In the genomic region with DNA sequence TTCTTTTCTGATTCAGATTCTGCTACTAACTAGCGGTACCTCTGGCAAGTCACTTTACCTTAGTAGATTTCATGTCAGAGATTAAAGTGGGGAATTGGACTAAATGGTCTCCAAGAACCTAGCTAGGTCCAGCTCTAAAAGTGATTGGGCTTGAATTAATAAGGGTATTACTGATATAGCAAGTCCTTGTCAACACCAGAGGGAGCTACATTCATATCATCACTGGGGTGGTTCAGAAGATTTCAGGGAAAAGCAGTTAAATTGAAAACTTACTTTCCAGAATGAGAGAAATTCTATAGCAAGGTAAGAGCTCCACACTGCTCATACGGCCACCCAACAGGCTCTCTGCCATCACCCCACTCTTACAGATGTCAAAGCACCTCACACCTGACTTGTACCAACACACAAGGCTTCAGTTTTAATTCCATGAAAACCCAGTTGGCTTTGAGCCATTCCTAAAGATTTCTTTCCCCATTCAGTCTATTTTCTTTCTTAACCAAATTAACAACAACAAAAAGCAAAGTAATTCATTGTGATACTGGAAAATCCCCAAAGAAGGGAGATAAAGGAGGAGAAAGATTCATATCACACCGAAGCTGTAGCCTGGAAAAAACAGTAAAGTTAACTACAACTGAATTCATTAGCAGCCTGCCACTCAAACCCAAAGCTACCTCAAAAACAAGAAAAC, we compare ENCODE assay signal across 9 cellular contexts. TPM values are rescaled to one million over a fixed set of nuclear protein-coding genes. Genes with fewer than 3 reads are reported as not detected.
DNase-seq lines count a peak whose midpoint lies in the region; ATAC-seq and TF ChIP-seq lines count a peak whose summit lies in the region.
"Had no signal": no experiment of that assay in that cellular context is flagged by ENCODE, and none has a peak within 500 bp of the region (broad histone marks: within the 10 kb centered on the region; RNA-seq: fewer than 3 reads in every experiment).

No MANE protein-coding gene starts in this region.

- H3K4me1 ChIP-seq in HAP-1 = peaks cover 49% of the 10 kb centered on the region

- DNase-seq in BJ (ENCODE audit: low read depth) (no peak), HAP-1 (ENCODE audit: low spot score in 2 of 2) (peak; percentile 54 to 92), immature natural killer cell (peak in 2 of 3 donors; percentile 19 to 26), mesothelial cell of epicardium (ENCODE audit: low spot score in 2 of 2, unreplicated experiment in 2 of 2) (no peak)
- no peak for DNase-seq in stimulated activated CD4-positive, alpha-beta T cell treated with anti-CD3 and anti-CD28 coated beads, Interleukin-4, amount 100 ng/mL, for 24 hours
- DNase-seq: naive B cell had no signal

- H3K27me3 ChIP-seq in BJ (ENCODE audit: control insufficient read depth, insufficient read depth, low read length) (no peaks in the 10 kb centered on the region), HAP-1 (ENCODE audit: low read depth) (no peaks in the 10 kb centered on the region)

- no peak for ATAC-seq in GM18867 (IDR thresholded peaks at IDR 0.05; ENCODE audit: unreplicated experiment)
- ATAC-seq in GM21528 (IDR thresholded peaks at IDR 0.05; ENCODE audit: low FRiP score, unreplicated experiment) = no peak

- no peak overlapping the region for H3K27ac Mint-ChIP-seq in immature natural killer cell
- H3K27ac Mint-ChIP-seq in mesothelial cell of epicardium = no peak overlapping the region

- no peaks in the 10 kb centered on the region for H3K9me3 ChIP-seq in HAP-1

- H3K36me3 ChIP-seq in BJ (ENCODE audit: control insufficient read depth, insufficient read depth, low read length) (no peaks in the 10 kb centered on the region), HAP-1 (replicated peaks) (no peaks in the 10 kb centered on the region; the same call in 1 of the 2 replicates)

- H3K9me3 Mint-ChIP-seq in immature natural killer cell (no peaks in the 10 kb centered on the region), mesothelial cell of epicardium (peaks cover 6% of the 10 kb centered on the region)
- H3K9me3 Mint-ChIP-seq: naive B cell had no signal

- H3K4me3 Mint-ChIP-seq in immature natural killer cell (no peak overlapping the region), mesothelial cell of epicardium (no peak overlapping the region)
- H3K4me3 Mint-ChIP-seq: naive B cell had no signal

- H3K36me3 Mint-ChIP-seq in immature natural killer cell (peaks cover 7 to 28% (median 15%) of the 10 kb centered on the region in 3 donors), mesothelial cell of epicardium (peaks cover 20% of the 10 kb centered on the region)

- CTCF ChIA-PET in BJ (lab: Yijun Ruan, JAX) = interaction anchor here (0.5 to 5.2 kb wide), 29 partner anchors 8 to 950 kb away, joined by 3 to 42 read pairs (median 4); partner anchors contain the start of gene ANAPC16

- POLR2A ChIA-PET in BJ (lab: Charles Lee) = no interaction called here

- TF ChIP-seq CTCF in BJ (IDR thresholded peaks at IDR 0.05; ENCODE audit: insufficient read depth, low read depth, low read length) (peak; percentile 50), WI38 (IDR thresholded peaks at IDR 0.05; ENCODE audit: low read depth, low read length) (peak; percentile 19; the same call in 1 of the 2 replicates), mesothelial cell of epicardium (IDR thresholded peaks at IDR 0.05; ENCODE audit: unreplicated experiment) (no peak)

- peaks cover 2 to 7% of the 10 kb centered on the region in 2 donors for H3K4me1 Mint-ChIP-seq in immature natural killer cell
- peaks cover 2% of the 10 kb centered on the region for H3K4me1 Mint-ChIP-seq in mesothelial cell of epicardium

- in situ Hi-C loops in HAP-1 (cut with MboI; ENCODE audit: low sequenced_read_pairs) = no loop called here

- H3K4me3 ChIP-seq in BJ (ENCODE audit: low read depth, low read length) (no peak overlapping the region), HAP-1 (no peak overlapping the region), WI38 (ENCODE audit: low read depth, low read length) (no peak overlapping the region)

- H3K27me3 Mint-ChIP-seq in immature natural killer cell (ENCODE audit: low read depth in 3 of 3) = no peaks in the 10 kb centered on the region
- no peaks in the 10 kb centered on the region for H3K27me3 Mint-ChIP-seq in mesothelial cell of epicardium (ENCODE audit: low read depth)
- H3K27me3 Mint-ChIP-seq: naive B cell had no signal

RNA-seq across cellular contexts. Expression of gene SPOCK2, which starts 38.0 kb away (rescaled TPM):
- polyA plus RNA-seq in BJ (2011; rRNA removed) = 0.04 and 0.06 TPM in 2 replicates
- 0.09 and 0.21 TPM in 2 replicates for polyA minus RNA-seq in BJ (2011; rRNA and poly(A)+ RNA removed)
- polyA plus RNA-seq in immature natural killer cell = 10 to 100 TPM; 58.8 to 86.0 (median 69.0) TPM
- 26.7 to 32.4 TPM (median 28.5 TPM) in 3 replicates for total RNA-seq in mesothelial cell of epicardium

Comparison
In these comparisons a context has a peak if more than half of its experiments do, and no peak if none do; other contexts are left out.
1. DNase-seq: peak in HAP-1 (2 of 2) and immature natural killer cell (2 of 3); none in BJ (single experiment), stimulated activated CD4-positive, alpha-beta T cell treated with anti-CD3 and anti-CD28 coated beads, Interleukin-4, amount 100 ng/mL, for 24 hours (single experiment) and mesothelial cell of epicardium (0 of 2).
2. RNA of gene SPOCK2, which starts 38.0 kb away (polyA plus RNA-seq): 58.8 to 86.0 TPM in immature natural killer cell; 0.04 to 0.06 TPM in BJ; every median in the first group is over 10 times any median in the second.